21 cellular contexts compared by ENCODE assay signal in genomic region chr21:32565856-32566465, GRCh38. TPM values are rescaled to one million over a fixed set of nuclear protein-coding genes. Genes with fewer than 3 reads are reported as not detected.
"Had no signal": no experiment of that assay in that cellular context is flagged by ENCODE, and none has a peak within 500 bp of the region (broad histone marks: within the 10 kb centered on the region; RNA-seq: fewer than 3 reads in every experiment).

No MANE protein-coding gene starts in this region.

- ATAC-seq: activated T-cell treated with anti-CD3 and anti-CD28 coated beads, Interleukin-2, amount 50 U/mL, for 72 hours; left lung; pancreas; sciatic nerve had no signal

- H3K27ac Mint-ChIP-seq: activated CD4-positive, alpha-beta T cell treated with anti-CD3 and anti-CD28 coated beads, Interleukin-2, amount 10 ng/mL, durations not matched to agents 7 days and 5 days; activated naive CD8-positive, alpha-beta T cell; activated T-cell treated with anti-CD3 and anti-CD28 coated beads, Interleukin-2, amount 50 U/mL, for 72 hours; naive B cell; T-helper 2 cell treated with Interferon-gamma antibody and Interleukin-4, amounts not matched to agents 5 μg/mL and 100 μg/mL, for 36 hours had no signal

- H3K4me3 Mint-ChIP-seq: activated CD4-positive, alpha-beta T cell treated with anti-CD3 and anti-CD28 coated beads, Interleukin-2, amount 10 ng/mL, durations not matched to agents 7 days and 5 days; activated naive CD8-positive, alpha-beta T cell; activated T-cell treated with anti-CD3 and anti-CD28 coated beads, Interleukin-2, amount 50 U/mL, for 72 hours; naive B cell; T-helper 2 cell treated with Interferon-gamma antibody and Interleukin-4, amounts not matched to agents 5 μg/mL and 100 μg/mL, for 36 hours had no signal

- DNase-seq: activated CD4-positive, alpha-beta T cell treated with anti-CD3 and anti-CD28 coated beads, Interleukin-2, amount 10 ng/mL, durations not matched to agents 7 days and 5 days; activated CD8-positive, alpha-beta memory T cell treated with anti-CD3 and anti-CD28 coated beads, Interleukin-2, amount 50 U/mL, for 48 hours; activated gamma-delta T cell treated with Interleukin-2 at 50 U/mL for 16 hours; activated T-cell treated with anti-CD3 and anti-CD28 coated beads, Interleukin-2, amount 50 U/mL, for 72 hours; anterior cingulate cortex; caudate nucleus; colonic mucosa; effector CD4-positive, alpha-beta T cell; esophagus squamous epithelium; hippocampal formation; kidney; left lung; naive B cell; pancreas; SW 1271; thyroid gland had no signal

- H3K4me1 ChIP-seq: colonic mucosa, thyroid gland had no signal

- FAIRE-seq: kidney, pancreas, urothelium cell line had no signal

- H3K36me3 ChIP-seq: colonic mucosa, esophagus squamous epithelium, left lung, pancreas, thyroid gland had no signal

- H3K9me3 ChIP-seq: colonic mucosa, pancreas, thyroid gland had no signal

- H3K4me3 ChIP-seq: colonic mucosa, esophagus squamous epithelium, left lung, pancreas, thyroid gland had no signal

- H3K27me3 Mint-ChIP-seq: activated naive CD8-positive, alpha-beta T cell had no signal

- H3K27me3 ChIP-seq: colonic mucosa, esophagus squamous epithelium, left lung, pancreas, thyroid gland had no signal

RNA-seq across cellular contexts. Expression of gene TCP10L, which starts 19.4 kb away (rescaled TPM):
- total RNA-seq: mononuclear cell had no signal
